ENCODE assay signal across 1 cellular context in the genomic region with DNA sequence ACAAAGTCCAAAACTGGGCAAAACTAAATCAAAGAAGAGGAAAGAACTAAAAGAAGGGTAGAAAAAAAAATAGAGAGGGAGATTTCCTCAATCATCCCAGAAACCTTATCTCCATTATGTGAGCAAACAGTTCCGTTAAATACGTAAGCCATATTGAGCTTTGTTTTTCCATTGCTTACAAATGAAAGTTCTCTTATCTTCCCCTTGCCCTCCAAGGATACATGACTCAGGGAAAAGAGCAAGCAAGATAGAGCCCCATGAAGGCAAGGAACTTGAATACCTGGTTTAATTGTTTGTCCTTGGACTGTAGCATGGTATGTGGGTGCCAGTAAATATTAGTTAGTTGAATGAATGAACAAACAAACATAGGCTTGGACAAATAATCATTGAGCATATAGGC.
TF ChIP-seq lines count a peak whose summit lies in the region.

No MANE protein-coding gene starts in this region.

TF ChIP-seq in GM12878, 131 proteins besides CTCF, POLR2A, EP300 and RAD21 (continued from another document):
- no peak for TF ChIP-seq MTA3 (IDR thresholded peaks at IDR 0.05; ENCODE audit: borderline replicate concordance, low read length)
- TF ChIP-seq, protein P1, sequence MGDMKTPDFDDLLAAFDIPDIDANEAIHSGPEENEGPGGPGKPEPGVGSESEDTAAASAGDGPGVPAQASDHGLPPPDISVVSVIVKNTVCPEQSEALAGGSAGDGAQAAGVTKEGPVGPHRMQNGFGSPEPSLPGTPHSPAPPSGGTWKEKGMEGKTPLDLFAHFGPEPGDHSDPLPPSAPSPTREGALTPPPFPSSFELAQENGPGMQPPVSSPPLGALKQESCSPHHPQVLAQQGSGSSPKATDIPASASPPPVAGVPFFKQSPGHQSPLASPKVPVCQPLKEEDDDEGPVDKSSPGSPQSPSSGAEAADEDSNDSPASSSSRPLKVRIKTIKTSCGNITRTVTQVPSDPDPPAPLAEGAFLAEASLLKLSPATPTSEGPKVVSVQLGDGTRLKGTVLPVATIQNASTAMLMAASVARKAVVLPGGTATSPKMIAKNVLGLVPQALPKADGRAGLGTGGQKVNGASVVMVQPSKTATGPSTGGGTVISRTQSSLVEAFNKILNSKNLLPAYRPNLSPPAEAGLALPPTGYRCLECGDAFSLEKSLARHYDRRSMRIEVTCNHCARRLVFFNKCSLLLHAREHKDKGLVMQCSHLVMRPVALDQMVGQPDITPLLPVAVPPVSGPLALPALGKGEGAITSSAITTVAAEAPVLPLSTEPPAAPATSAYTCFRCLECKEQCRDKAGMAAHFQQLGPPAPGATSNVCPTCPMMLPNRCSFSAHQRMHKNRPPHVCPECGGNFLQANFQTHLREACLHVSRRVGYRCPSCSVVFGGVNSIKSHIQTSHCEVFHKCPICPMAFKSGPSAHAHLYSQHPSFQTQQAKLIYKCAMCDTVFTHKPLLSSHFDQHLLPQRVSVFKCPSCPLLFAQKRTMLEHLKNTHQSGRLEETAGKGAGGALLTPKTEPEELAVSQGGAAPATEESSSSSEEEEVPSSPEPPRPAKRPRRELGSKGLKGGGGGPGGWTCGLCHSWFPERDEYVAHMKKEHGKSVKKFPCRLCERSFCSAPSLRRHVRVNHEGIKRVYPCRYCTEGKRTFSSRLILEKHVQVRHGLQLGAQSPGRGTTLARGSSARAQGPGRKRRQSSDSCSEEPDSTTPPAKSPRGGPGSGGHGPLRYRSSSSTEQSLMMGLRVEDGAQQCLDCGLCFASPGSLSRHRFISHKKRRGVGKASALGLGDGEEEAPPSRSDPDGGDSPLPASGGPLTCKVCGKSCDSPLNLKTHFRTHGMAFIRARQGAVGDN (IDR thresholded peaks at IDR 0.05), result no peak
